9 cellular contexts compared by ENCODE assay signal in genomic region chr19:47272448-47273312, GRCh38. TPM values are rescaled to one million over a fixed set of nuclear protein-coding genes. Genes with fewer than 3 reads are reported as not detected.
A peak's percentile ranks its signal among the peaks of the same experiment; 100 is the strongest.
DNase-seq lines count a peak whose midpoint lies in the region; ATAC-seq and TF ChIP-seq lines count a peak whose summit lies in the region.
"Had no signal": no experiment of that assay in that cellular context is flagged by ENCODE, and none has a peak within 500 bp of the region (broad histone marks: within the 10 kb centered on the region; RNA-seq: fewer than 3 reads in every experiment).

No MANE protein-coding gene starts in this region.

- peaks cover 38% of the 10 kb centered on the region for H3K36me3 Mint-ChIP-seq in activated CD8-positive, alpha-beta T cell treated with anti-CD3 and anti-CD28 coated beads, Interleukin-2, amount 10 ng/mL, durations not matched to agents 7 days and 5 days (ENCODE audit: low read depth)
- H3K36me3 Mint-ChIP-seq in glutamatergic neuron (ENCODE audit: unreplicated experiment) (no peaks in the 10 kb centered on the region), progenitor cell of endocrine pancreas (ENCODE audit: insufficient read depth) (peaks cover 17% of the 10 kb centered on the region)

- CTCF ChIA-PET in activated CD8-positive, alpha-beta T cell treated with anti-CD3 and anti-CD28 coated beads, Interleukin-2, amount 10 ng/mL, durations not matched to agents 7 days and 5 days (lab: Charles Lee), result interaction anchor here (1.3 to 1.6 kb wide), 3 partner anchors 10 to 28 kb away, joined by 3 to 6 read pairs (median 5); no protein-coding TSS in a partner anchor

- H3K9me3 Mint-ChIP-seq in activated CD8-positive, alpha-beta T cell treated with anti-CD3 and anti-CD28 coated beads, Interleukin-2, amount 10 ng/mL, durations not matched to agents 7 days and 5 days (ENCODE audit: insufficient read depth), result no peaks in the 10 kb centered on the region
- H3K9me3 Mint-ChIP-seq in glutamatergic neuron (ENCODE audit: unreplicated experiment), result peaks cover 13% of the 10 kb centered on the region
- H3K9me3 Mint-ChIP-seq in progenitor cell of endocrine pancreas (ENCODE audit: low read depth), result no peaks in the 10 kb centered on the region

- H3K27me3 Mint-ChIP-seq in activated CD8-positive, alpha-beta T cell treated with anti-CD3 and anti-CD28 coated beads, Interleukin-2, amount 10 ng/mL, durations not matched to agents 7 days and 5 days (ENCODE audit: low read depth), result no peaks in the 10 kb centered on the region
- H3K27me3 Mint-ChIP-seq in glutamatergic neuron (ENCODE audit: unreplicated experiment) (peaks cover 17% of the 10 kb centered on the region), progenitor cell of endocrine pancreas (peaks cover 9% of the 10 kb centered on the region)

- H3K4me1 Mint-ChIP-seq in activated CD8-positive, alpha-beta T cell treated with anti-CD3 and anti-CD28 coated beads, Interleukin-2, amount 10 ng/mL, durations not matched to agents 7 days and 5 days (ENCODE audit: low read depth), result peaks cover 25% of the 10 kb centered on the region
- H3K4me1 Mint-ChIP-seq in glutamatergic neuron (ENCODE audit: low read depth, unreplicated experiment), result peaks cover 20% of the 10 kb centered on the region
- H3K4me1 Mint-ChIP-seq in progenitor cell of endocrine pancreas (ENCODE audit: low read depth), result peaks cover 12% of the 10 kb centered on the region

- no peak for ATAC-seq in activated CD8-positive, alpha-beta T cell treated with anti-CD3 and anti-CD28 coated beads, Interleukin-2, amount 10 ng/mL, durations not matched to agents 7 days and 5 days
- no peak for ATAC-seq in HG03378 (IDR thresholded peaks at IDR 0.05; ENCODE audit: unreplicated experiment)

- TF ChIP-seq CTCF in AG10803 (conservative IDR thresholded peaks at IDR 0.05; ENCODE audit: low read length) (peak; percentile 28), glutamatergic neuron (IDR thresholded peaks at IDR 0.05; ENCODE audit: partially characterized antibody, unreplicated experiment) (no peak), progenitor cell of endocrine pancreas (IDR thresholded peaks at IDR 0.05; ENCODE audit: unreplicated experiment) (no peak)

- POLR2A ChIA-PET in activated CD8-positive, alpha-beta T cell treated with anti-CD3 and anti-CD28 coated beads, Interleukin-2, amount 10 ng/mL, durations not matched to agents 7 days and 5 days (lab: Charles Lee), result interaction anchor here (0.8 to 1.3 kb wide), 3 partner anchors 16 to 211 kb away, joined by 3 to 8 read pairs (median 4); partner anchors contain the start of genes CCDC9 and KPTN

- peak overlapping the region; percentile 79 for H3K4me3 ChIP-seq in AG10803 (ENCODE audit: low read length)

- peak overlapping the region; percentile 98 for H3K27ac Mint-ChIP-seq in activated CD8-positive, alpha-beta T cell treated with anti-CD3 and anti-CD28 coated beads, Interleukin-2, amount 10 ng/mL, durations not matched to agents 7 days and 5 days
- H3K27ac Mint-ChIP-seq in glutamatergic neuron (ENCODE audit: unreplicated experiment) (peak overlapping the region; percentile 80), progenitor cell of endocrine pancreas (peak overlapping the region; percentile 94)

- DNase-seq in AG10803 (ENCODE audit: low read depth) (peak; percentile 71), GM19240 (ENCODE audit: insufficient read length, low spot score) (peak; percentile 35), glutamatergic neuron (no peak), progenitor cell of endocrine pancreas (ENCODE audit: low spot score, unreplicated experiment) (no peak), occipital lobe (lab: John Stamatoyannopoulos, UW) (no peak), SW 1271 (lab: John Stamatoyannopoulos, UW) (no peak)
- DNase-seq in activated CD8-positive, alpha-beta T cell treated with anti-CD3 and anti-CD28 coated beads, Interleukin-2, amount 10 ng/mL, durations not matched to agents 7 days and 5 days, result peak; percentile 62

- H3K4me3 Mint-ChIP-seq in activated CD8-positive, alpha-beta T cell treated with anti-CD3 and anti-CD28 coated beads, Interleukin-2, amount 10 ng/mL, durations not matched to agents 7 days and 5 days, result peak overlapping the region; percentile 93
- H3K4me3 Mint-ChIP-seq in glutamatergic neuron (ENCODE audit: unreplicated experiment), result peak overlapping the region; percentile 75
- H3K4me3 Mint-ChIP-seq in progenitor cell of endocrine pancreas (ENCODE audit: low read depth), result peak overlapping the region; percentile 84

RNA-seq across cellular contexts. Expression of gene INAFM1, which starts 2.0 kb away (rescaled TPM):
- total RNA-seq in activated CD8-positive, alpha-beta T cell treated with anti-CD3 and anti-CD28 coated beads, Interleukin-2, amount 10 ng/mL, durations not matched to agents 7 days and 5 days, result 10 to 100 TPM; 12.9 to 14.3 TPM
- total RNA-seq in glutamatergic neuron (ENCODE audit: unreplicated experiment), result 65.0 TPM
- 9.1 and 11.8 TPM in 2 replicates for total RNA-seq in progenitor cell of endocrine pancreas
- 2.3 TPM for total RNA-seq in occipital lobe

RNA-seq across cellular contexts. Expression of gene CCDC9, which starts 16.4 kb away (rescaled TPM):
- total RNA-seq in activated CD8-positive, alpha-beta T cell treated with anti-CD3 and anti-CD28 coated beads, Interleukin-2, amount 10 ng/mL, durations not matched to agents 7 days and 5 days, result 10 to 100 TPM; 30.0 to 32.1 TPM
- total RNA-seq in glutamatergic neuron (ENCODE audit: unreplicated experiment), result 16.8 TPM
- 34.4 and 36.1 TPM in 2 replicates for total RNA-seq in progenitor cell of endocrine pancreas
- 2.8 TPM for total RNA-seq in occipital lobe

RNA-seq across cellular contexts. Expression of gene C5AR1, which starts 37.0 kb away (rescaled TPM):
- 1 to 10 TPM; 1.0 to 1.8 TPM for total RNA-seq in activated CD8-positive, alpha-beta T cell treated with anti-CD3 and anti-CD28 coated beads, Interleukin-2, amount 10 ng/mL, durations not matched to agents 7 days and 5 days
- total RNA-seq in glutamatergic neuron (ENCODE audit: unreplicated experiment) (1.4 TPM), progenitor cell of endocrine pancreas (2.4 and 2.9 TPM in 2 replicates), occipital lobe (0.16 TPM)
- total RNA-seq: HT1080 had no signal

RNA-seq across cellular contexts. Expression of gene BBC3, which starts 41.7 kb away (rescaled TPM):
- total RNA-seq in activated CD8-positive, alpha-beta T cell treated with anti-CD3 and anti-CD28 coated beads, Interleukin-2, amount 10 ng/mL, durations not matched to agents 7 days and 5 days, result 10 to 100 TPM; 15.7 to 16.8 TPM
- total RNA-seq in glutamatergic neuron (ENCODE audit: unreplicated experiment) (37.0 TPM), progenitor cell of endocrine pancreas (18.3 and 23.5 TPM in 2 replicates), occipital lobe (13.4 TPM)

RNA-seq across cellular contexts. Expression of gene C5AR2, which starts 59.3 kb away (rescaled TPM):
- total RNA-seq in activated CD8-positive, alpha-beta T cell treated with anti-CD3 and anti-CD28 coated beads, Interleukin-2, amount 10 ng/mL, durations not matched to agents 7 days and 5 days, result under 1 TPM; 0.05 to 0.21 TPM
- total RNA-seq in glutamatergic neuron (ENCODE audit: unreplicated experiment) (not detected), progenitor cell of endocrine pancreas (not detected in 2 replicates), occipital lobe (0.31 TPM)
- total RNA-seq: HT1080 had no signal

Comparison
In these comparisons a context has a peak if more than half of its experiments do, and no peak if none do; other contexts are left out.
1. DNase-seq: peak in AG10803 (single experiment), GM19240 (single experiment) and activated CD8-positive, alpha-beta T cell treated with anti-CD3 and anti-CD28 coated beads, Interleukin-2, amount 10 ng/mL, durations not matched to agents 7 days and 5 days (single experiment); none in glutamatergic neuron (single experiment), progenitor cell of endocrine pancreas (single experiment), occipital lobe (single experiment) and SW 1271 (0 of 2).
2. Peak in every context shown above with its lines, with median percentiles within 50 percentile points of each other: H3K27ac Mint-ChIP-seq and H3K4me3 Mint-ChIP-seq.